Comparison of ENCODE assay signal across 8 cellular contexts in genomic region chr15:74545776-74546656, GRCh38. TPM values are rescaled to one million over a fixed set of nuclear protein-coding genes. Genes with fewer than 3 reads are reported as not detected.
DNase-seq lines count a peak whose midpoint lies in the region; ATAC-seq, FAIRE-seq and TF ChIP-seq lines count a peak whose summit lies in the region.

No MANE protein-coding gene starts in this region.

- ATAC-seq in A549, result peak; percentile 85 to 86
- peak; percentile 52 for ATAC-seq in GM18907 (IDR thresholded peaks at IDR 0.05; ENCODE audit: unreplicated experiment)
- peak; percentile 46 for ATAC-seq in HG03175 (IDR thresholded peaks at IDR 0.05; ENCODE audit: unreplicated experiment)
- ATAC-seq in activated CD4-positive, CD25-positive, alpha-beta regulatory T cell treated with anti-CD3 and anti-CD28 coated beads, Interleukin-2, amount 50 U/mL, for 24 hours, result peak; percentile 66 to 74

- 15% methylated on average over 22 of the region's 23 CpGs for WGBS in A549 (ENCODE audit: missing lambda C conversion rate)

- TF ChIP-seq CTCF in A549 (IDR thresholded peaks at IDR 0.05), result no peak

- H3K27ac ChIP-seq in A549, result no peak overlapping the region

- TF ChIP-seq POLR2A in A549 (IDR thresholded peaks at IDR 0.05; ENCODE audit: low read length), result no peak

- H3K4me2 ChIP-seq in A549, result peak overlapping the region; percentile 65

- no peaks in the 10 kb centered on the region for H3K9me3 ChIP-seq in A549

- peaks cover 27% of the 10 kb centered on the region for H3K4me1 ChIP-seq in A549

- TF ChIP-seq RAD21 in A549 (conservative IDR thresholded peaks at IDR 0.05 in 1 of 2, IDR thresholded peaks at IDR 0.05 in 1 of 2), result no peak

- POLR2A ChIA-PET in A549 (lab: Yijun Ruan, JAX), result interaction anchor here (1.0 to 1.6 kb wide), 3 partner anchors 52 to 411 kb away, joined by 3 to 6 read pairs (median 5); partner anchors contain the start of genes RPP25 and UBL7

- DNase-seq in A549 (ENCODE audit: low read depth in 1 of 2, low spot score in 1 of 2) (peak; percentile 65 to 87), NCI-H2227 treated with DMSO at 0.1 percent for 48 hours (lab: John Stamatoyannopoulos, UW) (peak; percentile 88), kidney tubule cell (ENCODE audit: low spot score) (peak; percentile 99)
- peak; percentile 78 for DNase-seq in central memory CD4-positive, alpha-beta T cell
- DNase-seq in stimulated activated CD4-positive, alpha-beta T cell treated with anti-CD3 and anti-CD28 coated beads, Interleukin-1b, Interleukin-23, amount 100 ng/mL, for 48 hours, result peak; percentile 94

- H3K4me3 ChIP-seq in A549, result no peak overlapping the region

- TF ChIP-seq EP300 in A549 (IDR thresholded peaks at IDR 0.05), result peak in 1 of 2 experiments; percentile 41; a peak in 1 of 5 replicates

- CTCF ChIA-PET in A549 (lab: Yijun Ruan, JAX), result interaction anchor here (0.9 to 2.4 kb wide), 8 partner anchors 16 to 223 kb away, joined by 3 to 7 read pairs (median 4); no protein-coding TSS in a partner anchor

- no peak for FAIRE-seq in A549 (lab: Jason Lieb, UNC)

TF ChIP-seq in A549, 52 proteins besides CTCF, POLR2A, EP300 and RAD21:
- TF ChIP-seq MAX (IDR thresholded peaks at IDR 0.05) (peak; percentile 68), FOSL2 (IDR thresholded peaks at IDR 0.05) (peak; percentile 54), FOSL2 (CRISPR knock-in tag; IDR thresholded peaks at IDR 0.05) (peak; percentile 61), RNF2 (IDR thresholded peaks at IDR 0.05; ENCODE audit: borderline replicate concordance, low read depth) (no peak), KDM1A (IDR thresholded peaks at IDR 0.05; ENCODE audit: low read depth) (no peak), ESRRA (IDR thresholded peaks at IDR 0.05; ENCODE audit: borderline replicate concordance, low read length) (no peak), BCL3 (IDR thresholded peaks at IDR 0.05) (no peak), JUNB (IDR thresholded peaks at IDR 0.05) (peak; percentile 48), MAFK (IDR thresholded peaks at IDR 0.05; ENCODE audit: partially characterized antibody) (peak; percentile 91), POLR2AphosphoS2 (conservative IDR thresholded peaks at IDR 0.05; ENCODE audit: low read length) (no peak), BHLHE40 (IDR thresholded peaks at IDR 0.05; ENCODE audit: low read depth, low read length) (no peak), SMC3 (IDR thresholded peaks at IDR 0.05) (no peak), PBX3 (IDR thresholded peaks at IDR 0.05) (peak; percentile 48; the same call in 1 of the 2 replicates), CHD2 (IDR thresholded peaks at IDR 0.05; ENCODE audit: low read length, partially characterized antibody) (no peak), HEYL (CRISPR knock-in tag; IDR thresholded peaks at IDR 0.05) (no peak), JUN (IDR thresholded peaks at IDR 0.05) (peak in 1 of 2 experiments; percentile 80; a peak in 3 of 5 replicates), GATA3 (IDR thresholded peaks at IDR 0.05; ENCODE audit: borderline replicate concordance) (peak; percentile 70; the same call in 1 of the 2 replicates), FOXS1 (CRISPR knock-in tag; IDR thresholded peaks at IDR 0.05) (no peak), CEBPB (IDR thresholded peaks at IDR 0.05) (peak in 1 of 2 experiments; percentile 29; a peak in 1 of 4 replicates), ATOH8 (CRISPR knock-in tag; IDR thresholded peaks at IDR 0.05; ENCODE audit: low read depth) (no peak), RARB (CRISPR knock-in tag; IDR thresholded peaks at IDR 0.05) (no peak), CBX8 (IDR thresholded peaks at IDR 0.05) (no peak)
- TF ChIP-seq, protein P1, sequence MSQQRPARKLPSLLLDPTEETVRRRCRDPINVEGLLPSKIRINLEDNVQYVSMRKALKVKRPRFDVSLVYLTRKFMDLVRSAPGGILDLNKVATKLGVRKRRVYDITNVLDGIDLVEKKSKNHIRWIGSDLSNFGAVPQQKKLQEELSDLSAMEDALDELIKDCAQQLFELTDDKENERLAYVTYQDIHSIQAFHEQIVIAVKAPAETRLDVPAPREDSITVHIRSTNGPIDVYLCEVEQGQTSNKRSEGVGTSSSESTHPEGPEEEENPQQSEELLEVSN (IDR thresholded peaks at IDR 0.05; ENCODE audit: borderline replicate concordance, low read depth), result peak; percentile 22; the same call in 1 of the 2 replicates

RNA-seq across cellular contexts. Expression of gene ARID3B, which starts 5.0 kb away (rescaled TPM):
- polyA plus RNA-seq in A549 (2011; rRNA removed) (2.3 and 2.5 TPM in 2 replicates), A549 (2017; fragmentation: RNase III; extraction: RNeasy Plus Mini Kit Qiagen cat#74134 plus additional on column Dnase treatment) (2.1 to 2.6 TPM (median 2.3 TPM) in 3 replicates)
- 2.9 and 3.5 TPM in 2 replicates for polyA plus RNA-seq in A549 (2012; cell fraction: cytosol; rRNA removed)
- 9.9 and 11.5 TPM in 2 replicates for polyA plus RNA-seq in A549 (2012; cell fraction: nucleus; rRNA removed)
- 5.6 and 5.9 TPM in 2 replicates for polyA minus RNA-seq in A549 (2011; rRNA and poly(A)+ RNA removed)
